In genomic region chr4:88098993-88099752, GRCh38 we compare ENCODE assay signal across 25 cellular contexts.
"Had no signal": no experiment of that assay in that cellular context is flagged by ENCODE, and none has a peak within 500 bp of the region (broad histone marks: within the 10 kb centered on the region; RNA-seq: fewer than 3 reads in every experiment).

No MANE protein-coding gene starts in this region.

- ATAC-seq: esophagus mucosa; gastrocnemius medialis; left lobe of liver; mucosa of descending colon; right cardiac atrium; stimulated activated memory B cell treated with anti-CD40 and anti-IgM and Interleukin-4, amounts not matched to agents 10 μg/mL and 1 μg/mL and 100 μg/mL, for 72 hours; stimulated activated naive CD8-positive, alpha-beta T cell treated with anti-CD3 and anti-CD28 coated beads, Interleukin-15, Interleukin-2, amounts not matched to agents 100 U/mL and 50 U/mL, for 24 hours had no signal

- H3K4me3 Mint-ChIP-seq: endodermal cell; mesothelial cell of epicardium; naive B cell; natural killer cell treated with Interleukin-12 subunit alpha and Interleukin-12 subunit beta and Interleukin-15 and Interleukin-18, amount 100 ng/mL, for 72 hours; neural crest cell; stimulated activated memory B cell treated with anti-CD40 and anti-IgM and Interleukin-4, amounts not matched to agents 10 μg/mL and 1 μg/mL and 100 μg/mL, for 72 hours had no signal

- H3K9me3 ChIP-seq: gastrocnemius medialis, mucosa of descending colon, prostate gland, sigmoid colon, testis, tibial artery, upper lobe of left lung had no signal

- H3K27me3 Mint-ChIP-seq: natural killer cell treated with Interleukin-12 subunit alpha and Interleukin-12 subunit beta and Interleukin-15 and Interleukin-18, amount 100 ng/mL, for 72 hours had no signal

- H3K4me1 Mint-ChIP-seq: endodermal cell; stimulated activated memory B cell treated with anti-CD40 and anti-IgM and Interleukin-4, amounts not matched to agents 10 μg/mL and 1 μg/mL and 100 μg/mL, for 72 hours had no signal

- H3K27ac Mint-ChIP-seq: endodermal cell; mesothelial cell of epicardium; naive B cell; natural killer cell treated with Interleukin-12 subunit alpha and Interleukin-12 subunit beta and Interleukin-15 and Interleukin-18, amount 100 ng/mL, for 72 hours; stimulated activated memory B cell treated with anti-CD40 and anti-IgM and Interleukin-4, amounts not matched to agents 10 μg/mL and 1 μg/mL and 100 μg/mL, for 72 hours had no signal

- H3K27ac ChIP-seq: epithelial cell of prostate, gastrocnemius medialis, prostate gland, sigmoid colon, testis, tibial artery, upper lobe of left lung had no signal

- H3K4me1 ChIP-seq: gastrocnemius medialis, prostate gland, sigmoid colon, testis, upper lobe of left lung had no signal

- H3K9me3 Mint-ChIP-seq: endodermal cell; naive B cell; natural killer cell treated with Interleukin-12 subunit alpha and Interleukin-12 subunit beta and Interleukin-15 and Interleukin-18, amount 100 ng/mL, for 72 hours; neural crest cell; stimulated activated memory B cell treated with anti-CD40 and anti-IgM and Interleukin-4, amounts not matched to agents 10 μg/mL and 1 μg/mL and 100 μg/mL, for 72 hours had no signal

- H3K4me3 ChIP-seq: gastrocnemius medialis, mucosa of descending colon, prostate gland, sigmoid colon, testis, tibial artery, upper lobe of left lung had no signal

- DNase-seq: cortex of kidney; effector CD8-positive, alpha-beta T cell; endodermal cell; foreskin fibroblast; gastrocnemius medialis; head of caudate nucleus; mesenchymal stem cell; mucosa of descending colon; naive B cell; right cardiac atrium; sigmoid colon; stimulated activated CD4-positive, alpha-beta T cell treated with anti-CD3 and anti-CD28 coated beads, Interleukin-4, amount 100 ng/mL, for 4 hours; stimulated activated naive CD8-positive, alpha-beta T cell treated with anti-CD3 and anti-CD28 coated beads, Interleukin-15, Interleukin-2, amounts not matched to agents 100 U/mL and 50 U/mL, for 24 hours; substantia nigra; testis; tibial artery; upper lobe of left lung had no signal

- H3K36me3 ChIP-seq: gastrocnemius medialis, prostate gland, sigmoid colon, tibial artery, upper lobe of left lung had no signal

- H3K27me3 ChIP-seq: gastrocnemius medialis, sigmoid colon, testis, tibial artery, upper lobe of left lung had no signal

- H3K36me3 Mint-ChIP-seq: mesothelial cell of epicardium; naive B cell; natural killer cell treated with Interleukin-12 subunit alpha and Interleukin-12 subunit beta and Interleukin-15 and Interleukin-18, amount 100 ng/mL, for 72 hours; stimulated activated memory B cell treated with anti-CD40 and anti-IgM and Interleukin-4, amounts not matched to agents 10 μg/mL and 1 μg/mL and 100 μg/mL, for 72 hours had no signal
